Comparison of ENCODE assay signal across 20 cellular contexts in genomic region chr15:72284781-72285180, GRCh38.
"Had no signal": no experiment of that assay in that cellular context is flagged by ENCODE, and none has a peak within 500 bp of the region (broad histone marks: within the 10 kb centered on the region; RNA-seq: fewer than 3 reads in every experiment).

No MANE protein-coding gene starts in this region.

- H3K4me1 ChIP-seq: body of pancreas, gastrocnemius medialis, heart left ventricle, parathyroid adenoma, thyroid gland had no signal

- H3K36me3 ChIP-seq: gastrocnemius medialis, thyroid gland had no signal

- H3K4me3 ChIP-seq: body of pancreas, gastrocnemius medialis, heart left ventricle, thyroid gland had no signal

- H3K79me2 ChIP-seq: parathyroid adenoma had no signal

- DNase-seq: activated B cell treated with CpG ODN at 0.5 μM for 24 hours; activated CD4-positive, alpha-beta T cell treated with anti-CD3 and anti-CD28 coated beads for 48 hours; activated CD8-positive, alpha-beta T cell treated with anti-CD3 and anti-CD28 coated beads for 36 hours; activated effector memory CD4-positive, alpha-beta T cell treated with anti-CD3 and anti-CD28 coated beads, Interleukin-2, amount 50 U/mL, for 16 hours; activated T-cell treated with anti-CD3 and anti-CD28 coated beads, Interleukin-2, amount 50 U/mL, for 4 hours; amygdala; body of pancreas; cortex of kidney; effector CD4-positive, alpha-beta T cell; gastrocnemius medialis; heart left ventricle; stimulated activated CD4-positive, alpha-beta T cell treated with anti-CD3 and anti-CD28 coated beads, Interleukin-12 subunit alpha, Interleukin-12 subunit beta, amount 100 ng/mL, for 4 hours; stimulated activated CD4-positive, alpha-beta T cell treated with anti-CD3 and anti-CD28 coated beads, Interleukin-2, amount 100 ng/mL, for 24 hours; T-helper 2 cell; thyroid gland had no signal

- ATAC-seq: activated CD8-positive, alpha-beta T cell treated with anti-CD3 and anti-CD28 coated beads for 36 hours; activated T-cell treated with anti-CD3 and anti-CD28 coated beads, Interleukin-2, amount 50 U/mL, for 4 hours; body of pancreas; gastrocnemius medialis; heart left ventricle; left lobe of liver had no signal

- H2AFZ ChIP-seq: parathyroid adenoma had no signal

- H3K36me3 Mint-ChIP-seq: activated naive CD8-positive, alpha-beta T cell had no signal

- H3K9ac ChIP-seq: parathyroid adenoma had no signal

- H3K27me3 ChIP-seq: body of pancreas, gastrocnemius medialis, heart left ventricle, thyroid gland had no signal

- H3K9me3 ChIP-seq: body of pancreas, gastrocnemius medialis, heart left ventricle, thyroid gland had no signal

- H3K4me3 Mint-ChIP-seq: activated B cell treated with CpG ODN at 0.5 μM for 24 hours; activated CD8-positive, alpha-beta T cell treated with anti-CD3 and anti-CD28 coated beads for 36 hours; activated naive CD8-positive, alpha-beta T cell; activated T-cell treated with anti-CD3 and anti-CD28 coated beads, Interleukin-2, amount 50 U/mL, for 4 hours; central memory CD8-positive, alpha-beta T cell; neural crest cell had no signal

- H3K4me1 Mint-ChIP-seq: activated B cell treated with CpG ODN at 0.5 μM for 24 hours; central memory CD8-positive, alpha-beta T cell; neural crest cell had no signal

- H3K27ac ChIP-seq: body of pancreas, gastrocnemius medialis, heart left ventricle, parathyroid adenoma, thyroid gland had no signal

- H3K9me3 Mint-ChIP-seq: activated B cell treated with CpG ODN at 0.5 μM for 24 hours; activated CD8-positive, alpha-beta T cell treated with anti-CD3 and anti-CD28 coated beads for 36 hours; activated T-cell treated with anti-CD3 and anti-CD28 coated beads, Interleukin-2, amount 50 U/mL, for 4 hours; central memory CD8-positive, alpha-beta T cell; neural crest cell had no signal

- H3K27ac Mint-ChIP-seq: activated B cell treated with CpG ODN at 0.5 μM for 24 hours; activated CD8-positive, alpha-beta T cell treated with anti-CD3 and anti-CD28 coated beads for 36 hours; activated naive CD8-positive, alpha-beta T cell had no signal
